In the genomic region with DNA sequence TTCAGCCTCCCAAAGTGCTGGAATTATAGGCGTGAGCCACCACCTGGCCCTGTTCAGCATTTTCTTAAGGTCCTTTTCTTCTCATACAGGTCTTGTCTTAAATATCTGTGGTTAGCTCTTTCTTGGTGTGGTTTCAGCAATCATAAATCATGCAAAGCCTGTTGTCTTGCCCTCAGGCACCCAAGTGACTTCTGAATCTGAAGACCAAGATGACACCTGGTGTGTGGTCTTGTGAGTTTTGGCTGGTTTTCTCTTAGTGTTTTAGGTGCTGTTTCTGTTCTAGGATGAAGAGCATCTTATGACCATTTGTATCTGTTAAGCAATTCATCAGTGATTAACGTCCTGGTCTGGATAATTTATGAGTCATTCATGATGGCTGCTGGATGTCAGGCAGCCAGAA, we compare ENCODE assay signal across 10 cellular contexts.
DNase-seq lines count a peak whose midpoint lies in the region; ATAC-seq and TF ChIP-seq lines count a peak whose summit lies in the region.
"Had no signal": no experiment of that assay in that cellular context is flagged by ENCODE, and none has a peak within 500 bp of the region (broad histone marks: within the 10 kb centered on the region; RNA-seq: fewer than 3 reads in every experiment).

No MANE protein-coding gene starts in this region.

- H3K9me3 ChIP-seq in HEK293 (ENCODE audit: control insufficient read depth, insufficient read depth, low read depth, low read length): no peaks in the 10 kb centered on the region
- H3K9me3 ChIP-seq: thyroid gland had no signal

- 0 out of 2 replicates have a peak, but pooled peaks cover 3% of the 10 kb centered on the region for H3K4me1 ChIP-seq in HEK293 (ENCODE audit: control insufficient read depth, insufficient read depth, low read length)
- H3K4me1 ChIP-seq: thyroid gland had no signal

- ATAC-seq in GM18867 (IDR thresholded peaks at IDR 0.05; ENCODE audit: unreplicated experiment): peak; percentile 98

- no peak for TF ChIP-seq CTCF in HEK293 (tag by site-specific recombination; IDR thresholded peaks at IDR 0.05)
- no peak for TF ChIP-seq CTCF in fibroblast of pulmonary artery (IDR thresholded peaks at IDR 0.05; ENCODE audit: low read length, missing control alignments)

- POLR2A ChIA-PET in HEK293 (lab: Yijun Ruan, JAX): no interaction called here

- CTCF ChIA-PET in HEK293 (lab: Yijun Ruan, JAX): interaction anchor here (0.6 kb wide), 2 partner anchors 23 to 24 kb away, joined by 3 read pairs; no protein-coding TSS in a partner anchor

- H3K27ac ChIP-seq in HEK293 (ENCODE audit: extremely low read depth, low read depth, low read length): no peak overlapping the region
- H3K27ac ChIP-seq in substantia nigra (ENCODE audit: low read depth, low read length, poor library complexity, severe bottlenecking): no peak overlapping the region
- H3K27ac ChIP-seq: thyroid gland had no signal

- H3K4me3 ChIP-seq in HEK293 (ENCODE audit: low read depth, low read length) (no peak overlapping the region), fibroblast of pulmonary artery (replicated peaks; ENCODE audit: low read depth, low read length) (no peak overlapping the region)
- H3K4me3 ChIP-seq: thyroid gland had no signal

- H3K36me3 ChIP-seq in HEK293 (ENCODE audit: control insufficient read depth in 2 of 2, insufficient read depth in 1 of 2, low read length in 2 of 2): peaks cover 0 to 4% of the 10 kb centered on the region in 2 experiments; a peak in 1 of 3 replicates

- DNase-seq in LoVo (ENCODE audit: low spot score) (peak; percentile 69), fibroblast of pulmonary artery (ENCODE audit: low read depth) (peak; percentile 8), substantia nigra (lab: John Stamatoyannopoulos, UW) (no peak), HUDEP-2 (lab: John Stamatoyannopoulos, UW; ENCODE audit: unreplicated experiment in 76 of 76) (no peak)
- no peak for DNase-seq in NK-92 treated with Interleukin-12 subunit alpha and Interleukin-12 subunit beta, amount 100 ng/mL, for 24 hours (lab: John Stamatoyannopoulos, UW)
- DNase-seq in stimulated activated CD4-positive, alpha-beta T cell treated with anti-CD3 and anti-CD28 coated beads, Interleukin-2, amount 100 ng/mL, for 48 hours: no peak
- DNase-seq: amygdala, thyroid gland had no signal

TF ChIP-seq in HEK293, 187 proteins besides CTCF, POLR2A, EP300 and RAD21 (continues in another document):
- TF ChIP-seq SCRT1 (tag by site-specific recombination; IDR thresholded peaks at IDR 0.05; ENCODE audit: borderline replicate concordance): no peak
- peak; percentile 38; the same call in 1 of the 2 replicates for TF ChIP-seq ZBTB17 (tag by site-specific recombination; IDR thresholded peaks at IDR 0.05)
- no peak for TF ChIP-seq SCRT2 (tag by site-specific recombination; IDR thresholded peaks at IDR 0.05)
- peak; percentile 23 for TF ChIP-seq SP7 (tag by site-specific recombination; IDR thresholded peaks at IDR 0.05)
- no peak for TF ChIP-seq MYNN (tag by site-specific recombination; IDR thresholded peaks at IDR 0.05; ENCODE audit: borderline replicate concordance)
- no peak for TF ChIP-seq ZNF792 (tag by site-specific recombination; IDR thresholded peaks at IDR 0.05)
- 0 out of 2 replicates have a peak, but pooled peaks have one; percentile 25 for TF ChIP-seq OSR2 (tag by site-specific recombination; IDR thresholded peaks at IDR 0.05)
- TF ChIP-seq, protein P1, sequence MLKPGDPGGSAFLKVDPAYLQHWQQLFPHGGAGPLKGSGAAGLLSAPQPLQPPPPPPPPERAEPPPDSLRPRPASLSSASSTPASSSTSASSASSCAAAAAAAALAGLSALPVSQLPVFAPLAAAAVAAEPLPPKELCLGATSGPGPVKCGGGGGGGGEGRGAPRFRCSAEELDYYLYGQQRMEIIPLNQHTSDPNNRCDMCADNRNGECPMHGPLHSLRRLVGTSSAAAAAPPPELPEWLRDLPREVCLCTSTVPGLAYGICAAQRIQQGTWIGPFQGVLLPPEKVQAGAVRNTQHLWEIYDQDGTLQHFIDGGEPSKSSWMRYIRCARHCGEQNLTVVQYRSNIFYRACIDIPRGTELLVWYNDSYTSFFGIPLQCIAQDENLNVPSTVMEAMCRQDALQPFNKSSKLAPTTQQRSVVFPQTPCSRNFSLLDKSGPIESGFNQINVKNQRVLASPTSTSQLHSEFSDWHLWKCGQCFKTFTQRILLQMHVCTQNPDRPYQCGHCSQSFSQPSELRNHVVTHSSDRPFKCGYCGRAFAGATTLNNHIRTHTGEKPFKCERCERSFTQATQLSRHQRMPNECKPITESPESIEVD (tag by site-specific recombination; IDR thresholded peaks at IDR 0.05): no peak
- TF ChIP-seq MEIS1 (CRISPR knock-in tag; IDR thresholded peaks at IDR 0.05; ENCODE audit: borderline replicate concordance): peak; percentile 79
- TF ChIP-seq ZBTB48 (tag by site-specific recombination; IDR thresholded peaks at IDR 0.05): no peak
- TF ChIP-seq ZBTB1 (tag by site-specific recombination; IDR thresholded peaks at IDR 0.05): no peak
- TF ChIP-seq ZNF335 (tag by site-specific recombination; conservative IDR thresholded peaks at IDR 0.05): no peak
- TF ChIP-seq, protein P2, sequence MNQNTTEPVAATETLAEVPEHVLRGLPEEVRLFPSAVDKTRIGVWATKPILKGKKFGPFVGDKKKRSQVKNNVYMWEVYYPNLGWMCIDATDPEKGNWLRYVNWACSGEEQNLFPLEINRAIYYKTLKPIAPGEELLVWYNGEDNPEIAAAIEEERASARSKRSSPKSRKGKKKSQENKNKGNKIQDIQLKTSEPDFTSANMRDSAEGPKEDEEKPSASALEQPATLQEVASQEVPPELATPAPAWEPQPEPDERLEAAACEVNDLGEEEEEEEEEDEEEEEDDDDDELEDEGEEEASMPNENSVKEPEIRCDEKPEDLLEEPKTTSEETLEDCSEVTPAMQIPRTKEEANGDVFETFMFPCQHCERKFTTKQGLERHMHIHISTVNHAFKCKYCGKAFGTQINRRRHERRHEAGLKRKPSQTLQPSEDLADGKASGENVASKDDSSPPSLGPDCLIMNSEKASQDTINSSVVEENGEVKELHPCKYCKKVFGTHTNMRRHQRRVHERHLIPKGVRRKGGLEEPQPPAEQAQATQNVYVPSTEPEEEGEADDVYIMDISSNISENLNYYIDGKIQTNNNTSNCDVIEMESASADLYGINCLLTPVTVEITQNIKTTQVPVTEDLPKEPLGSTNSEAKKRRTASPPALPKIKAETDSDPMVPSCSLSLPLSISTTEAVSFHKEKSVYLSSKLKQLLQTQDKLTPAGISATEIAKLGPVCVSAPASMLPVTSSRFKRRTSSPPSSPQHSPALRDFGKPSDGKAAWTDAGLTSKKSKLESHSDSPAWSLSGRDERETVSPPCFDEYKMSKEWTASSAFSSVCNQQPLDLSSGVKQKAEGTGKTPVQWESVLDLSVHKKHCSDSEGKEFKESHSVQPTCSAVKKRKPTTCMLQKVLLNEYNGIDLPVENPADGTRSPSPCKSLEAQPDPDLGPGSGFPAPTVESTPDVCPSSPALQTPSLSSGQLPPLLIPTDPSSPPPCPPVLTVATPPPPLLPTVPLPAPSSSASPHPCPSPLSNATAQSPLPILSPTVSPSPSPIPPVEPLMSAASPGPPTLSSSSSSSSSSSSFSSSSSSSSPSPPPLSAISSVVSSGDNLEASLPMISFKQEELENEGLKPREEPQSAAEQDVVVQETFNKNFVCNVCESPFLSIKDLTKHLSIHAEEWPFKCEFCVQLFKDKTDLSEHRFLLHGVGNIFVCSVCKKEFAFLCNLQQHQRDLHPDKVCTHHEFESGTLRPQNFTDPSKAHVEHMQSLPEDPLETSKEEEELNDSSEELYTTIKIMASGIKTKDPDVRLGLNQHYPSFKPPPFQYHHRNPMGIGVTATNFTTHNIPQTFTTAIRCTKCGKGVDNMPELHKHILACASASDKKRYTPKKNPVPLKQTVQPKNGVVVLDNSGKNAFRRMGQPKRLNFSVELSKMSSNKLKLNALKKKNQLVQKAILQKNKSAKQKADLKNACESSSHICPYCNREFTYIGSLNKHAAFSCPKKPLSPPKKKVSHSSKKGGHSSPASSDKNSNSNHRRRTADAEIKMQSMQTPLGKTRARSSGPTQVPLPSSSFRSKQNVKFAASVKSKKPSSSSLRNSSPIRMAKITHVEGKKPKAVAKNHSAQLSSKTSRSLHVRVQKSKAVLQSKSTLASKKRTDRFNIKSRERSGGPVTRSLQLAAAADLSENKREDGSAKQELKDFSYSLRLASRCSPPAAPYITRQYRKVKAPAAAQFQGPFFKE (tag by site-specific recombination; IDR thresholded peaks at IDR 0.05; ENCODE audit: borderline replicate concordance): no peak
- no peak for TF ChIP-seq ZNF202 (tag by site-specific recombination; IDR thresholded peaks at IDR 0.05; ENCODE audit: borderline replicate concordance)
- TF ChIP-seq, protein P3, sequence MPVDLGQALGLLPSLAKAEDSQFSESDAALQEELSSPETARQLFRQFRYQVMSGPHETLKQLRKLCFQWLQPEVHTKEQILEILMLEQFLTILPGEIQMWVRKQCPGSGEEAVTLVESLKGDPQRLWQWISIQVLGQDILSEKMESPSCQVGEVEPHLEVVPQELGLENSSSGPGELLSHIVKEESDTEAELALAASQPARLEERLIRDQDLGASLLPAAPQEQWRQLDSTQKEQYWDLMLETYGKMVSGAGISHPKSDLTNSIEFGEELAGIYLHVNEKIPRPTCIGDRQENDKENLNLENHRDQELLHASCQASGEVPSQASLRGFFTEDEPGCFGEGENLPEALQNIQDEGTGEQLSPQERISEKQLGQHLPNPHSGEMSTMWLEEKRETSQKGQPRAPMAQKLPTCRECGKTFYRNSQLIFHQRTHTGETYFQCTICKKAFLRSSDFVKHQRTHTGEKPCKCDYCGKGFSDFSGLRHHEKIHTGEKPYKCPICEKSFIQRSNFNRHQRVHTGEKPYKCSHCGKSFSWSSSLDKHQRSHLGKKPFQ (tag by site-specific recombination; IDR thresholded peaks at IDR 0.05): no peak
- no peak for TF ChIP-seq YY1 (tag by site-specific recombination; IDR thresholded peaks at IDR 0.05)
- TF ChIP-seq, protein P4, sequence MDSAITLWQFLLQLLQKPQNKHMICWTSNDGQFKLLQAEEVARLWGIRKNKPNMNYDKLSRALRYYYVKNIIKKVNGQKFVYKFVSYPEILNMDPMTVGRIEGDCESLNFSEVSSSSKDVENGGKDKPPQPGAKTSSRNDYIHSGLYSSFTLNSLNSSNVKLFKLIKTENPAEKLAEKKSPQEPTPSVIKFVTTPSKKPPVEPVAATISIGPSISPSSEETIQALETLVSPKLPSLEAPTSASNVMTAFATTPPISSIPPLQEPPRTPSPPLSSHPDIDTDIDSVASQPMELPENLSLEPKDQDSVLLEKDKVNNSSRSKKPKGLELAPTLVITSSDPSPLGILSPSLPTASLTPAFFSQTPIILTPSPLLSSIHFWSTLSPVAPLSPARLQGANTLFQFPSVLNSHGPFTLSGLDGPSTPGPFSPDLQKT (IDR thresholded peaks at IDR 0.05; ENCODE audit: borderline replicate concordance, low read depth, low read length): no peak

Comparison
In these comparisons a context has a peak if more than half of its experiments do, and no peak if none do; other contexts are left out.
1. DNase-seq: peak in LoVo (single experiment) and fibroblast of pulmonary artery (single experiment); none in substantia nigra (0 of 49), NK-92 treated with Interleukin-12 subunit alpha and Interleukin-12 subunit beta, amount 100 ng/mL, for 24 hours (single experiment), stimulated activated CD4-positive, alpha-beta T cell treated with anti-CD3 and anti-CD28 coated beads, Interleukin-2, amount 100 ng/mL, for 48 hours (0 of 2) and HUDEP-2 (0 of 76).